In genomic region chr11:27412192-27412691, GRCh38 we compare ENCODE assay signal across 14 cellular contexts.
"Had no signal": no experiment of that assay in that cellular context is flagged by ENCODE, and none has a peak within 500 bp of the region (broad histone marks: within the 10 kb centered on the region; RNA-seq: fewer than 3 reads in every experiment).

No MANE protein-coding gene starts in this region.

- H3K4me3 Mint-ChIP-seq: activated CD4-positive, alpha-beta memory T cell treated with anti-CD3 and anti-CD28 coated beads for 36 hours; activated CD8-positive, alpha-beta memory T cell treated with anti-CD3 and anti-CD28 coated beads, Interleukin-2, amount 10 ng/mL, durations not matched to agents 7 days and 5 days; activated naive CD4-positive, alpha-beta T cell treated with anti-CD3 and anti-CD28 coated beads, Interleukin-2, amount 10 ng/mL, durations not matched to agents 7 days and 5 days; stimulated activated naive B cell treated with anti-CD40 and anti-IgM and Interleukin-4, amounts not matched to agents 10 μg/mL and 1 μg/mL and 100 μg/mL, for 72 hours had no signal

- H3K9me3 Mint-ChIP-seq: activated CD4-positive, alpha-beta memory T cell treated with anti-CD3 and anti-CD28 coated beads for 36 hours; activated naive CD4-positive, alpha-beta T cell treated with anti-CD3 and anti-CD28 coated beads, Interleukin-2, amount 10 ng/mL, durations not matched to agents 7 days and 5 days; activated T-helper 2 cell treated with anti-CD3 and anti-CD28 coated beads, Interferon-gamma antibody, Interleukin-2, Interleukin-4, amounts not matched to agents 10 μg/mL and 5 μg/mL and 100 μg/mL, durations not matched to agents 14 hours and 24 hours and 36 hours; stimulated activated naive B cell treated with anti-CD40 and anti-IgM and Interleukin-4, amounts not matched to agents 10 μg/mL and 1 μg/mL and 100 μg/mL, for 72 hours had no signal

- H3K27ac ChIP-seq: ascending aorta, gastroesophageal sphincter, parathyroid adenoma, thyroid gland, uterus, VCaP had no signal

- H3K27me3 Mint-ChIP-seq: activated CD4-positive, alpha-beta memory T cell treated with anti-CD3 and anti-CD28 coated beads for 36 hours; activated naive CD4-positive, alpha-beta T cell treated with anti-CD3 and anti-CD28 coated beads, Interleukin-2, amount 10 ng/mL, durations not matched to agents 7 days and 5 days had no signal

- H3K27ac Mint-ChIP-seq: activated CD4-positive, alpha-beta memory T cell treated with anti-CD3 and anti-CD28 coated beads for 36 hours; activated CD8-positive, alpha-beta memory T cell treated with anti-CD3 and anti-CD28 coated beads, Interleukin-2, amount 10 ng/mL, durations not matched to agents 7 days and 5 days; activated naive CD4-positive, alpha-beta T cell treated with anti-CD3 and anti-CD28 coated beads, Interleukin-2, amount 10 ng/mL, durations not matched to agents 7 days and 5 days; activated T-helper 2 cell treated with anti-CD3 and anti-CD28 coated beads, Interferon-gamma antibody, Interleukin-2, Interleukin-4, amounts not matched to agents 10 μg/mL and 5 μg/mL and 100 μg/mL, durations not matched to agents 14 hours and 24 hours and 36 hours; stimulated activated naive B cell treated with anti-CD40 and anti-IgM and Interleukin-4, amounts not matched to agents 10 μg/mL and 1 μg/mL and 100 μg/mL, for 72 hours had no signal

- H3K4me1 Mint-ChIP-seq: activated CD8-positive, alpha-beta memory T cell treated with anti-CD3 and anti-CD28 coated beads, Interleukin-2, amount 10 ng/mL, durations not matched to agents 7 days and 5 days; activated naive CD4-positive, alpha-beta T cell treated with anti-CD3 and anti-CD28 coated beads, Interleukin-2, amount 10 ng/mL, durations not matched to agents 7 days and 5 days; stimulated activated naive B cell treated with anti-CD40 and anti-IgM and Interleukin-4, amounts not matched to agents 10 μg/mL and 1 μg/mL and 100 μg/mL, for 72 hours had no signal

- H3K36me3 Mint-ChIP-seq: activated CD4-positive, alpha-beta memory T cell treated with anti-CD3 and anti-CD28 coated beads for 36 hours; activated CD8-positive, alpha-beta memory T cell treated with anti-CD3 and anti-CD28 coated beads, Interleukin-2, amount 10 ng/mL, durations not matched to agents 7 days and 5 days; activated naive CD4-positive, alpha-beta T cell treated with anti-CD3 and anti-CD28 coated beads, Interleukin-2, amount 10 ng/mL, durations not matched to agents 7 days and 5 days; stimulated activated naive B cell treated with anti-CD40 and anti-IgM and Interleukin-4, amounts not matched to agents 10 μg/mL and 1 μg/mL and 100 μg/mL, for 72 hours had no signal

- DNase-seq: activated CD4-positive, alpha-beta memory T cell treated with anti-CD3 and anti-CD28 coated beads for 36 hours; activated CD8-positive, alpha-beta memory T cell treated with anti-CD3 and anti-CD28 coated beads, Interleukin-2, amount 10 ng/mL, durations not matched to agents 7 days and 5 days; activated naive CD4-positive, alpha-beta T cell treated with anti-CD3 and anti-CD28 coated beads, Interleukin-2, amount 10 ng/mL, durations not matched to agents 7 days and 5 days; activated T-cell treated with anti-CD3 and anti-CD28 coated beads, Interleukin-2, amount 50 U/mL, for 1 hour; dermis blood vessel endothelial cell; stimulated activated CD4-positive, alpha-beta T cell treated with anti-CD3 and anti-CD28 coated beads, Interleukin-2, amount 100 ng/mL, for 48 hours; stimulated activated naive B cell treated with anti-CD40 and anti-IgM and Interleukin-4, amounts not matched to agents 10 μg/mL and 1 μg/mL and 100 μg/mL, for 72 hours; thyroid gland; uterus had no signal
